ENCODE assay signal across 8 cellular contexts in the genomic region with DNA sequence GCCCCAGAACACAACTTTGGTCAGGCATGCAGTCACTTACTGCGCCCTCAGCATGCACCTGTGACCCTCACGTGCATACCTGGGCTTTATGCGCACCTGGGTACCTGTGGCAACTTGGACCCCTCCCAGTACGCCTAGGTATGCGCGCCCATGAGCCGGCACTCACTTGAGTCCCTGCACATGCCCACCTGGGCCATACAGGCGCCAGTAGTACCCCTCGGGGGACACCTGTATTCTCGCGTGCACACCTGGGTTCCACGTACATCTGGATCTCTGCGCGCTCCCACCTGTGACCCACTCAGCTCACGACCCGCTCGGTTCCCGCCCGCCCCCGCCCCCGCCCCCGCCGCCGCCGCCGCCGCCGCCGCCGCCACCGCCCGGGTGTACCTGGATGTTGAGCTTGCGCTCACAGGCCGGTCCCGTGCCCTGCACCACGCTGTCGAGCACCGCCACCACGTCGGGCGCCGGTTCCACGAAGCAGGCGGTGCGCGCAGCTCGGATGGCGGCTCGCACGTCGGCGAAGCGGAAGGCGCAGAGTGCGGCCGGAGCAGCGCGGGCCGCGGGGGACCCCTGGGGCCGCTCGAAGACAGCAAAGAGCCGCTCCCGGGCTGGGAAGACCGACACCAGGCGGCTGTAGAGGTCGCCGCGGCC. TPM values are rescaled to one million over a fixed set of nuclear protein-coding genes. Genes with fewer than 3 reads are reported as not detected.
DNase-seq lines count a peak whose midpoint lies in the region; ATAC-seq, FAIRE-seq and TF ChIP-seq lines count a peak whose summit lies in the region.

No MANE protein-coding gene starts in this region.

- H3K27me3 Mint-ChIP-seq in activated CD4-positive, alpha-beta memory T cell treated with anti-CD3 and anti-CD28 coated beads for 36 hours = peaks cover 14% of the 10 kb centered on the region

- H3K27ac ChIP-seq in iPS DF 6.9 (ENCODE audit: low read length) (no peak overlapping the region), skin epidermis (peak overlapping the region; percentile 8 to 95 (median 81))

- H3K9me3 ChIP-seq in iPS DF 6.9 (ENCODE audit: control insufficient read depth, insufficient read depth, low read length) = no peaks in the 10 kb centered on the region

- POLR2A ChIA-PET in activated CD4-positive, alpha-beta memory T cell treated with anti-CD3 and anti-CD28 coated beads for 36 hours (lab: Charles Lee) = no interaction called here

- CTCF ChIA-PET in activated CD4-positive, alpha-beta memory T cell treated with anti-CD3 and anti-CD28 coated beads for 36 hours (lab: Charles Lee) = interaction anchor here (1.0 to 1.4 kb wide), 6 partner anchors 11 to 224 kb away, joined by 3 to 5 read pairs (median 4); no protein-coding TSS in a partner anchor

- intact Hi-C loops in activated CD4-positive, alpha-beta memory T cell treated with anti-CD3 and anti-CD28 coated beads for 36 hours (cut with micrococcal nuclease) = loop anchor here (5.0 kb wide), 2 partner anchors 163 to 223 kb away; partner anchors contain the start of gene IFT122

- no peaks in the 10 kb centered on the region for H3K36me3 ChIP-seq in iPS DF 6.9 (ENCODE audit: control insufficient read depth, insufficient read depth, low read length)

- peak overlapping the region; percentile 74 for H3K4me3 Mint-ChIP-seq in activated CD4-positive, alpha-beta memory T cell treated with anti-CD3 and anti-CD28 coated beads for 36 hours

- peaks cover 19% of the 10 kb centered on the region for H3K4me1 ChIP-seq in iPS DF 6.9 (ENCODE audit: control insufficient read depth, insufficient read depth, low read length)

- DNase-seq in H54 (ENCODE audit: insufficient read length, low spot score) = no peak
- no peak for DNase-seq in activated CD4-positive, alpha-beta memory T cell treated with anti-CD3 and anti-CD28 coated beads for 36 hours
- DNase-seq in iPS DF 6.9 (ENCODE audit: low read depth, low spot score) = no peak
- no peak for DNase-seq in KG1 (lab: John Stamatoyannopoulos, UW)
- no peak for DNase-seq in amniotic stem cell (lab: John Stamatoyannopoulos, UW)
- no peak for DNase-seq in GOT3 (lab: John Stamatoyannopoulos, UW)

- peak overlapping the region; percentile 56; the same call in 1 of the 2 replicates for H3K4me3 ChIP-seq in iPS DF 6.9 (ENCODE audit: low read length)
- H3K4me3 ChIP-seq in skin epidermis = peak overlapping the region; percentile 43 to 78 (median 49)

- 0 out of 2 replicates have a peak, but pooled peaks have one; percentile 6 for TF ChIP-seq POLR2A in H54 (IDR thresholded peaks at IDR 0.05; ENCODE audit: low read depth, low read length)

- peaks cover 12% of the 10 kb centered on the region for H3K4me1 Mint-ChIP-seq in activated CD4-positive, alpha-beta memory T cell treated with anti-CD3 and anti-CD28 coated beads for 36 hours (ENCODE audit: low read depth)

- H3K27ac Mint-ChIP-seq in activated CD4-positive, alpha-beta memory T cell treated with anti-CD3 and anti-CD28 coated beads for 36 hours = no peak overlapping the region

- FAIRE-seq in H54 (lab: Jason Lieb, UNC) = no peak

- H3K9me3 Mint-ChIP-seq in activated CD4-positive, alpha-beta memory T cell treated with anti-CD3 and anti-CD28 coated beads for 36 hours = no peaks in the 10 kb centered on the region

- peaks cover 2% of the 10 kb centered on the region for H3K36me3 Mint-ChIP-seq in activated CD4-positive, alpha-beta memory T cell treated with anti-CD3 and anti-CD28 coated beads for 36 hours

- peaks cover 6% of the 10 kb centered on the region; the same call in 1 of the 2 replicates for H3K27me3 ChIP-seq in iPS DF 6.9 (ENCODE audit: control insufficient read depth, insufficient read depth, low read length)

- no CpG with 5 or more reads among the region's 69 CpGs for WGBS in iPS DF 6.9 (ENCODE audit: insufficient coverage, insufficient read length)

- ATAC-seq in HG02588 (IDR thresholded peaks at IDR 0.05; ENCODE audit: unreplicated experiment) = no peak

RNA-seq across cellular contexts. Expression of gene PLXND1, which starts 1.4 kb away (rescaled TPM):
- total RNA-seq in activated CD4-positive, alpha-beta memory T cell treated with anti-CD3 and anti-CD28 coated beads for 36 hours = 1 to 10 TPM; 7.2 to 8.6 TPM
